Comparison of ENCODE assay signal across 34 cellular contexts in genomic region chr7:50817561-50817960, GRCh38.
"Had no signal": no experiment of that assay in that cellular context is flagged by ENCODE, and none has a peak within 500 bp of the region (broad histone marks: within the 10 kb centered on the region; RNA-seq: fewer than 3 reads in every experiment).

No MANE protein-coding gene starts in this region.

- H3K4me1 ChIP-seq: ascending aorta, breast epithelium had no signal

- H3K36me3 ChIP-seq: adrenal gland, ascending aorta, brain microvascular endothelial cell, breast epithelium, cardiac muscle cell had no signal

- DNase-seq: activated effector memory CD4-positive, alpha-beta T cell treated with anti-CD3 and anti-CD28 coated beads, Interleukin-2, amount 50 U/mL, for 16 hours; activated effector memory CD4-positive, alpha-beta T cell treated with Interleukin-2 at 50 U/mL for 16 hours; activated gamma-delta T cell; activated gamma-delta T cell treated with Interleukin-2 at 50 U/mL for 16 hours; activated naive CD4-positive, alpha-beta T cell; activated naive CD4-positive, alpha-beta T cell treated with anti-CD3 and anti-CD28 coated beads for 36 hours; activated naive CD4-positive, alpha-beta T cell treated with anti-CD3 and anti-CD28 coated beads, Interleukin-2, amount 10 ng/mL, durations not matched to agents 7 days and 5 days; activated naive CD4-positive, alpha-beta T cell treated with anti-CD3 and anti-CD28 coated beads, Interleukin-2, amount 50 U/mL, for 16 hours; activated naive CD4-positive, alpha-beta T cell treated with Interleukin-2 at 50 U/mL for 16 hours; activated naive CD8-positive, alpha-beta T cell treated with anti-CD3 and anti-CD28 coated beads for 36 hours; activated naive CD8-positive, alpha-beta T cell treated with anti-CD3 and anti-CD28 coated beads, Interleukin-2, amount 10 ng/mL, durations not matched to agents 7 days and 5 days; activated naive CD8-positive, alpha-beta T cell treated with anti-CD3 and anti-CD28 coated beads, Interleukin-2, amount 50 U/mL, for 24 hours; activated T-cell treated with anti-CD3 and anti-CD28 coated beads, Interleukin-2, amount 50 U/mL, for 1 hour; activated T-cell treated with anti-CD3 and anti-CD28 coated beads, Interleukin-2, amount 50 U/mL, for 24 hours; activated T-cell treated with anti-CD3 and anti-CD28 coated beads, Interleukin-2, amount 50 U/mL, for 4 hours; activated T-cell treated with anti-CD3 and anti-CD28 coated beads, Interleukin-2, amount 50 U/mL, for 48 hours; activated T-cell treated with anti-CD3 and anti-CD28 coated beads, Interleukin-2, amount 50 U/mL, for 72 hours; amniotic stem cell; amygdala; anterior cingulate cortex; aorta; brain microvascular endothelial cell; caudate nucleus; central memory CD4-positive, alpha-beta T cell; cerebellar nuclear complex had no signal

- FAIRE-seq: astrocyte, bronchial epithelial cell had no signal

- ATAC-seq: activated naive CD4-positive, alpha-beta T cell treated with anti-CD3 and anti-CD28 coated beads, Interleukin-2, amount 50 U/mL, for 72 hours; activated T-cell treated with anti-CD3 and anti-CD28 coated beads, Interleukin-2, amount 50 U/mL, for 4 hours; activated T-cell treated with anti-CD3 and anti-CD28 coated beads, Interleukin-2, amount 50 U/mL, for 72 hours; activated T-helper 17 cell treated with anti-CD3 and anti-CD28 coated beads, Interleukin-2, amount 50 U/mL, for 72 hours; body of pancreas had no signal

- H3K27me3 ChIP-seq: adrenal gland, ascending aorta, body of pancreas, brain microvascular endothelial cell, breast epithelium, cardiac muscle cell had no signal

- H3K27ac ChIP-seq: adrenal gland, ascending aorta, body of pancreas, brain microvascular endothelial cell, breast epithelium, cardiac muscle cell had no signal

- H3K4me3 ChIP-seq: adrenal gland, ascending aorta, body of pancreas, breast epithelium, cardiac muscle cell had no signal

- H3K9me3 ChIP-seq: adrenal gland, ascending aorta, breast epithelium had no signal
